ENCODE assay signal across 1 cellular context in the genomic region with DNA sequence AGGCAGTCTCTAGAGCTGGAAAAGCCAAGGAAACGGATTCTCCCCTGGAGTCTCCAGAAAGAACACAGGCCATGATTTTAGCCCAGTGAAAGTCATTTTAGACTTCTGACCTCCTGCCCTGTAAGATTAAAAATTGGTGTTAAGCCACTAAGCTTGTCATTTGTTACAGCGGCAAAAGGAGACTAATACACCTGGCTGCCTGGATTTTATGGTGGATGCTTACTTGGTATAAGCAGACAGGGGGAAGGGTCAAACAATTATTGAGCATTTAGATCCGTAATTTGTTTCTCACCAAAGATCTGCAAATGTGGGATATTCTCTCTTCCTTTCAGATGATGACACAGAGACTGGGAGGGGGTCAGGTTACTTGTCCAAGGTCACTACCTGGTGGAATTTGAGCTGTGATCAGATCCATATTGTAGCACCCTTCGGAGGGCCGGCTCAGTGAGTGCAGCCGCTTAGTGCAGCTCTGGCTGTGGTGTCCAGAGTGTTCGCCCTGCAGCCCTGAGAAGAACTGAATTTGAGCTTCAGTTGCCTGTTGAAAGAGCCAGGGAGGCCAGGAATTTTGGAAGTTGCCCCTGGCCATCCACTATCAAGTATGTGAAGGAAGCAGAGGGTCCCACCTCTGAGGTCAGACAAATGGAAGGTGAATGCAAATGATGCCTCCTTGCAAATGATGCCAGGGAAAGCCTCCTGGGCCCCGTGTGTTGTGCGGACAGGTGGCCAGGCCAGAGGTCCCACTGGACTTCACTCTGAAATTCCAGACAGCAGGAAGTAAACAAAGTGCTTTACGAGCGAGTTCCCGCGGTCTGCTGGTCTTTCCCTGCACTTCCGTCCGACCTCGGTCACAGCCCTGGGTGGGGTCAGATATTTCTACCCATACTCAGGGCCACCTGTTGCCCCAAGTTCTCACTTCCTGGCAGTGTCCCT.
TF ChIP-seq lines count a peak whose summit lies in the region.

No MANE protein-coding gene starts in this region.

TF ChIP-seq in HepG2, 621 proteins besides CTCF, POLR2A, EP300 and RAD21 (continued from another document and continues in another):
- TF ChIP-seq, protein P1, sequence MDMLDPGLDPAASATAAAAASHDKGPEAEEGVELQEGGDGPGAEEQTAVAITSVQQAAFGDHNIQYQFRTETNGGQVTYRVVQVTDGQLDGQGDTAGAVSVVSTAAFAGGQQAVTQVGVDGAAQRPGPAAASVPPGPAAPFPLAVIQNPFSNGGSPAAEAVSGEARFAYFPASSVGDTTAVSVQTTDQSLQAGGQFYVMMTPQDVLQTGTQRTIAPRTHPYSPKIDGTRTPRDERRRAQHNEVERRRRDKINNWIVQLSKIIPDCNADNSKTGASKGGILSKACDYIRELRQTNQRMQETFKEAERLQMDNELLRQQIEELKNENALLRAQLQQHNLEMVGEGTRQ (IDR thresholded peaks at IDR 0.05; ENCODE audit: low read depth, low read length), result no peak
- TF ChIP-seq, protein P1 (CRISPR knock-in tag; IDR thresholded peaks at IDR 0.05; ENCODE audit: borderline replicate concordance), result no peak
- TF ChIP-seq ZNF441 (CRISPR knock-in tag; IDR thresholded peaks at IDR 0.05; ENCODE audit: borderline replicate concordance) (no peak), RCOR2 (CRISPR knock-in tag; IDR thresholded peaks at IDR 0.05) (peak; percentile 25; the same call in 1 of the 2 replicates), ZNF746 (CRISPR knock-in tag; IDR thresholded peaks at IDR 0.05) (no peak), FOSL2 (CRISPR knock-in tag; IDR thresholded peaks at IDR 0.05) (peak; percentile 59), ZNF670 (CRISPR knock-in tag; IDR thresholded peaks at IDR 0.05; ENCODE audit: borderline replicate concordance) (no peak), JDP2 (CRISPR knock-in tag; IDR thresholded peaks at IDR 0.05; ENCODE audit: borderline replicate concordance) (no peak), SCMH1 (CRISPR knock-in tag; IDR thresholded peaks at IDR 0.05; ENCODE audit: borderline replicate concordance) (no peak), TCF12 (IDR thresholded peaks at IDR 0.05) (no peak), TCF12 (CRISPR knock-in tag; IDR thresholded peaks at IDR 0.05) (peak; percentile 79), ZNF30 (CRISPR knock-in tag; IDR thresholded peaks at IDR 0.05) (no peak), ZNF552 (CRISPR knock-in tag; IDR thresholded peaks at IDR 0.05; ENCODE audit: borderline replicate concordance) (no peak), RFX1 (IDR thresholded peaks at IDR 0.05) (no peak), ZNF510 (CRISPR knock-in tag; IDR thresholded peaks at IDR 0.05; ENCODE audit: low read depth) (no peak), ZNF256 (CRISPR knock-in tag; conservative IDR thresholded peaks at IDR 0.05) (no peak), FLYWCH1 (CRISPR knock-in tag; IDR thresholded peaks at IDR 0.05) (no peak), ZNF589 (CRISPR knock-in tag; conservative IDR thresholded peaks at IDR 0.05) (no peak), ZFP41 (CRISPR knock-in tag; IDR thresholded peaks at IDR 0.05; ENCODE audit: borderline replicate concordance) (no peak), ARHGAP35 (CRISPR knock-in tag; IDR thresholded peaks at IDR 0.05; ENCODE audit: borderline replicate concordance) (no peak), ZNF33B (CRISPR knock-in tag; IDR thresholded peaks at IDR 0.05) (no peak), ZSCAN25 (CRISPR knock-in tag; IDR thresholded peaks at IDR 0.05) (no peak)
- TF ChIP-seq, protein P2, sequence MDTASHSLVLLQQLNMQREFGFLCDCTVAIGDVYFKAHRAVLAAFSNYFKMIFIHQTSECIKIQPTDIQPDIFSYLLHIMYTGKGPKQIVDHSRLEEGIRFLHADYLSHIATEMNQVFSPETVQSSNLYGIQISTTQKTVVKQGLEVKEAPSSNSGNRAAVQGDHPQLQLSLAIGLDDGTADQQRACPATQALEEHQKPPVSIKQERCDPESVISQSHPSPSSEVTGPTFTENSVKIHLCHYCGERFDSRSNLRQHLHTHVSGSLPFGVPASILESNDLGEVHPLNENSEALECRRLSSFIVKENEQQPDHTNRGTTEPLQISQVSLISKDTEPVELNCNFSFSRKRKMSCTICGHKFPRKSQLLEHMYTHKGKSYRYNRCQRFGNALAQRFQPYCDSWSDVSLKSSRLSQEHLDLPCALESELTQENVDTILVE (CRISPR knock-in tag; IDR thresholded peaks at IDR 0.05), result 0 out of 2 replicates have a peak, but pooled peaks have one; percentile 39
- TF ChIP-seq, protein P3, sequence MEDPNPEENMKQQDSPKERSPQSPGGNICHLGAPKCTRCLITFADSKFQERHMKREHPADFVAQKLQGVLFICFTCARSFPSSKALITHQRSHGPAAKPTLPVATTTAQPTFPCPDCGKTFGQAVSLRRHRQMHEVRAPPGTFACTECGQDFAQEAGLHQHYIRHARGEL (CRISPR knock-in tag; IDR thresholded peaks at IDR 0.05), result no peak
- TF ChIP-seq, protein P4, sequence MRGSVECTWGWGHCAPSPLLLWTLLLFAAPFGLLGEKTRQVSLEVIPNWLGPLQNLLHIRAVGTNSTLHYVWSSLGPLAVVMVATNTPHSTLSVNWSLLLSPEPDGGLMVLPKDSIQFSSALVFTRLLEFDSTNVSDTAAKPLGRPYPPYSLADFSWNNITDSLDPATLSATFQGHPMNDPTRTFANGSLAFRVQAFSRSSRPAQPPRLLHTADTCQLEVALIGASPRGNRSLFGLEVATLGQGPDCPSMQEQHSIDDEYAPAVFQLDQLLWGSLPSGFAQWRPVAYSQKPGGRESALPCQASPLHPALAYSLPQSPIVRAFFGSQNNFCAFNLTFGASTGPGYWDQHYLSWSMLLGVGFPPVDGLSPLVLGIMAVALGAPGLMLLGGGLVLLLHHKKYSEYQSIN (CRISPR knock-in tag; IDR thresholded peaks at IDR 0.05; ENCODE audit: borderline replicate concordance), result no peak
- TF ChIP-seq, protein P5, sequence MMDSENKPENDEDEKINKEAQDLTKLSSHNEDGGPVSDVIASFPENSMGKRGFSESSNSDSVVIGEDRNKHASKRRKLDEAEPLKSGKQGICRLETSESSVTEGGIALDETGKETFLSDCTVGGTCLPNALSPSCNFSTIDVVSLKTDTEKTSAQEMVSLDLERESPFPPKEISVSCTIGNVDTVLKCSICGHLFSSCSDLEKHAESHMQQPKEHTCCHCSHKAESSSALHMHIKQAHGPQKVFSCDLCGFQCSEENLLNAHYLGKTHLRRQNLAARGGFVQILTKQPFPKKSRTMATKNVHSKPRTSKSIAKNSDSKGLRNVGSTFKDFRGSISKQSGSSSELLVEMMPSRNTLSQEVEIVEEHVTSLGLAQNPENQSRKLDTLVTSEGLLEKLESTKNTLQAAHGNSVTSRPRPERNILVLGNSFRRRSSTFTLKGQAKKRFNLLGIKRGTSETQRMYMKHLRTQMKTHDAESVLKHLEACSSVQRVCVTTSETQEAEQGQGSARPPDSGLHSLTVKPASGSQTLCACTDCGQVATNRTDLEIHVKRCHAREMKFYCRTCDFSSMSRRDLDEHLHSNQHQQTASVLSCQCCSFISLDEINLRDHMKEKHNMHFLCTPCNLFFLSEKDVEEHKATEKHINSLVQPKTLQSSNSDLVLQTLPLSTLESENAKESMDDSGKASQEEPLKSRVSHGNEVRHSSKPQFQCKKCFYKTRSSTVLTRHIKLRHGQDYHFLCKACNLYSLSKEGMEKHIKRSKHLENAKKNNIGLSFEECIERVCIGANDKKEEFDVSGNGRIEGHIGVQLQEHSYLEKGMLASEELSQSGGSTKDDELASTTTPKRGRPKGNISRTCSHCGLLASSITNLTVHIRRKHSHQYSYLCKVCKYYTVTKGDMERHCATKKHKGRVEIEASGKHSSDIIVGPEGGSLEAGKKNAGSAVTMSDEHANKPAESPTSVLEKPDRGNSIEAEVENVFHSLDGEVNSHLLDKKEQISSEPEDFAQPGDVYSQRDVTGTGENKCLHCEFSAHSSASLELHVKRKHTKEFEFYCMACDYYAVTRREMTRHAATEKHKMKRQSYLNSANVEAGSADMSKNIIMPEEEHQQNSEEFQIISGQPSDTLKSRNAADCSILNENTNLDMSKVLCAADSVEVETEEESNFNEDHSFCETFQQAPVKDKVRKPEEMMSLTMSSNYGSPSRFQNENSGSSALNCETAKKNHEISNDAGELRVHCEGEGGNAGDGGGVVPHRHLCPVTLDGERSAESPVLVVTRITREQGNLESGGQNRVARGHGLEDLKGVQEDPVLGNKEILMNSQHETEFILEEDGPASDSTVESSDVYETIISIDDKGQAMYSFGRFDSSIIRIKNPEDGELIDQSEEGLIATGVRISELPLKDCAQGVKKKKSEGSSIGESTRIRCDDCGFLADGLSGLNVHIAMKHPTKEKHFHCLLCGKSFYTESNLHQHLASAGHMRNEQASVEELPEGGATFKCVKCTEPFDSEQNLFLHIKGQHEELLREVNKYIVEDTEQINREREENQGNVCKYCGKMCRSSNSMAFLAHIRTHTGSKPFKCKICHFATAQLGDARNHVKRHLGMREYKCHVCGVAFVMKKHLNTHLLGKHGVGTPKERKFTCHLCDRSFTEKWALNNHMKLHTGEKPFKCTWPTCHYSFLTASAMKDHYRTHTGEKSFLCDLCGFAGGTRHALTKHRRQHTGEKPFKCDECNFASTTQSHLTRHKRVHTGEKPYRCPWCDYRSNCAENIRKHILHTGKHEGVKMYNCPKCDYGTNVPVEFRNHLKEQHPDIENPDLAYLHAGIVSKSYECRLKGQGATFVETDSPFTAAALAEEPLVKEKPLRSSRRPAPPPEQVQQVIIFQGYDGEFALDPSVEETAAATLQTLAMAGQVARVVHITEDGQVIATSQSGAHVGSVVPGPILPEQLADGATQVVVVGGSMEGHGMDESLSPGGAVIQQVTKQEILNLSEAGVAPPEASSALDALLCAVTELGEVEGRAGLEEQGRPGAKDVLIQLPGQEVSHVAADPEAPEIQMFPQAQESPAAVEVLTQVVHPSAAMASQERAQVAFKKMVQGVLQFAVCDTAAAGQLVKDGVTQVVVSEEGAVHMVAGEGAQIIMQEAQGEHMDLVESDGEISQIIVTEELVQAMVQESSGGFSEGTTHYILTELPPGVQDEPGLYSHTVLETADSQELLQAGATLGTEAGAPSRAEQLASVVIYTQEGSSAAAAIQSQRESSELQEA (CRISPR knock-in tag; IDR thresholded peaks at IDR 0.05; ENCODE audit: not compliant biosample characterization), result no peak
- TF ChIP-seq, protein P6, sequence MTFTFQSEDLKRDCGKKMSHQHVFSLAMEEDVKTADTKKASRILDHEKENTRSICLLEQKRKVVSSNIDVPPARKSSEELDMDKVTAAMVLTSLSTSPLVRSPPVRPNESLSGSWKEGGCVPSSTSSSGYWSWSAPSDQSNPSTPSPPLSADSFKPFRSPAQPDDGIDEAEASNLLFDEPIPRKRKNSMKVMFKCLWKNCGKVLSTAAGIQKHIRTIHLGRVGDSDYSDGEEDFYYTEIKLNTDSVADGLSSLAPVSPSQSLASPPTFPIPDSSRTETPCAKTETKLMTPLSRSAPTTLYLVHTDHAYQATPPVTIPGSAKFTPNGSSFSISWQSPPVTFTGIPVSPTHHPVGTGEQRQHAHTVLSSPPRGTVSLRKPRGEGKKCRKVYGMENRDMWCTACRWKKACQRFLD (CRISPR knock-in tag; IDR thresholded peaks at IDR 0.05; ENCODE audit: borderline replicate concordance), result no peak
- TF ChIP-seq, protein P7, sequence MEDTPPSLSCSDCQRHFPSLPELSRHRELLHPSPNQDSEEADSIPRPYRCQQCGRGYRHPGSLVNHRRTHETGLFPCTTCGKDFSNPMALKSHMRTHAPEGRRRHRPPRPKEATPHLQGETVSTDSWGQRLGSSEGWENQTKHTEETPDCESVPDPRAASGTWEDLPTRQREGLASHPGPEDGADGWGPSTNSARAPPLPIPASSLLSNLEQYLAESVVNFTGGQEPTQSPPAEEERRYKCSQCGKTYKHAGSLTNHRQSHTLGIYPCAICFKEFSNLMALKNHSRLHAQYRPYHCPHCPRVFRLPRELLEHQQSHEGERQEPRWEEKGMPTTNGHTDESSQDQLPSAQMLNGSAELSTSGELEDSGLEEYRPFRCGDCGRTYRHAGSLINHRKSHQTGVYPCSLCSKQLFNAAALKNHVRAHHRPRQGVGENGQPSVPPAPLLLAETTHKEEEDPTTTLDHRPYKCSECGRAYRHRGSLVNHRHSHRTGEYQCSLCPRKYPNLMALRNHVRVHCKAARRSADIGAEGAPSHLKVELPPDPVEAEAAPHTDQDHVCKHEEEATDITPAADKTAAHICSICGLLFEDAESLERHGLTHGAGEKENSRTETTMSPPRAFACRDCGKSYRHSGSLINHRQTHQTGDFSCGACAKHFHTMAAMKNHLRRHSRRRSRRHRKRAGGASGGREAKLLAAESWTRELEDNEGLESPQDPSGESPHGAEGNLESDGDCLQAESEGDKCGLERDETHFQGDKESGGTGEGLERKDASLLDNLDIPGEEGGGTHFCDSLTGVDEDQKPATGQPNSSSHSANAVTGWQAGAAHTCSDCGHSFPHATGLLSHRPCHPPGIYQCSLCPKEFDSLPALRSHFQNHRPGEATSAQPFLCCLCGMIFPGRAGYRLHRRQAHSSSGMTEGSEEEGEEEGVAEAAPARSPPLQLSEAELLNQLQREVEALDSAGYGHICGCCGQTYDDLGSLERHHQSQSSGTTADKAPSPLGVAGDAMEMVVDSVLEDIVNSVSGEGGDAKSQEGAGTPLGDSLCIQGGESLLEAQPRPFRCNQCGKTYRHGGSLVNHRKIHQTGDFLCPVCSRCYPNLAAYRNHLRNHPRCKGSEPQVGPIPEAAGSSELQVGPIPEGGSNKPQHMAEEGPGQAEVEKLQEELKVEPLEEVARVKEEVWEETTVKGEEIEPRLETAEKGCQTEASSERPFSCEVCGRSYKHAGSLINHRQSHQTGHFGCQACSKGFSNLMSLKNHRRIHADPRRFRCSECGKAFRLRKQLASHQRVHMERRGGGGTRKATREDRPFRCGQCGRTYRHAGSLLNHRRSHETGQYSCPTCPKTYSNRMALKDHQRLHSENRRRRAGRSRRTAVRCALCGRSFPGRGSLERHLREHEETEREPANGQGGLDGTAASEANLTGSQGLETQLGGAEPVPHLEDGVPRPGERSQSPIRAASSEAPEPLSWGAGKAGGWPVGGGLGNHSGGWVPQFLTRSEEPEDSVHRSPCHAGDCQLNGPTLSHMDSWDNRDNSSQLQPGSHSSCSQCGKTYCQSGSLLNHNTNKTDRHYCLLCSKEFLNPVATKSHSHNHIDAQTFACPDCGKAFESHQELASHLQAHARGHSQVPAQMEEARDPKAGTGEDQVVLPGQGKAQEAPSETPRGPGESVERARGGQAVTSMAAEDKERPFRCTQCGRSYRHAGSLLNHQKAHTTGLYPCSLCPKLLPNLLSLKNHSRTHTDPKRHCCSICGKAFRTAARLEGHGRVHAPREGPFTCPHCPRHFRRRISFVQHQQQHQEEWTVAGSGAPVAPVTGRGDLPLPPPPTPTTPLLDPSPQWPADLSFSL (CRISPR knock-in tag; IDR thresholded peaks at IDR 0.05), result no peak
